Comparison of ENCODE assay signal across 8 cellular contexts in genomic region chr5:168579987-168580508, GRCh38. TPM values are rescaled to one million over a fixed set of nuclear protein-coding genes. Genes with fewer than 3 reads are reported as not detected.
DNase-seq lines count a peak whose midpoint lies in the region; ATAC-seq, FAIRE-seq and TF ChIP-seq lines count a peak whose summit lies in the region.

No MANE protein-coding gene starts in this region.

- H3K27ac Mint-ChIP-seq in activated CD8-positive, alpha-beta memory T cell treated with anti-CD3 and anti-CD28 coated beads, Interleukin-2, amount 10 ng/mL, durations not matched to agents 7 days and 5 days = peak overlapping the region; percentile 96
- peak overlapping the region; percentile 94 for H3K27ac Mint-ChIP-seq in activated T-helper 2 cell treated with anti-CD3 and anti-CD28 coated beads, Interferon-gamma antibody, Interleukin-2, Interleukin-4, amounts not matched to agents 10 μg/mL and 5 μg/mL and 100 μg/mL, durations not matched to agents 14 hours and 24 hours and 36 hours

- ATAC-seq in activated CD8-positive, alpha-beta memory T cell treated with anti-CD3 and anti-CD28 coated beads, Interleukin-2, amount 10 ng/mL, durations not matched to agents 7 days and 5 days = no peak
- no peak for ATAC-seq in GM19328 (IDR thresholded peaks at IDR 0.05; ENCODE audit: unreplicated experiment)

- no peak for FAIRE-seq in GM12891 (lab: Jason Lieb, UNC)

- no peak for TF ChIP-seq CTCF in tibial artery (IDR thresholded peaks at IDR 0.05)

- H3K27ac ChIP-seq in layer of hippocampus (ENCODE audit: low read depth, low read length) = peak overlapping the region; percentile 93
- peak overlapping the region; percentile 89 to 93 for H3K27ac ChIP-seq in tibial artery

- H3K27me3 Mint-ChIP-seq in activated CD8-positive, alpha-beta memory T cell treated with anti-CD3 and anti-CD28 coated beads, Interleukin-2, amount 10 ng/mL, durations not matched to agents 7 days and 5 days = peaks cover 4% of the 10 kb centered on the region
- no peaks in the 10 kb centered on the region for H3K27me3 Mint-ChIP-seq in activated T-helper 2 cell treated with anti-CD3 and anti-CD28 coated beads, Interferon-gamma antibody, Interleukin-2, Interleukin-4, amounts not matched to agents 10 μg/mL and 5 μg/mL and 100 μg/mL, durations not matched to agents 14 hours and 24 hours and 36 hours (ENCODE audit: low read depth)

- peaks cover 1% of the 10 kb centered on the region for H3K9me3 Mint-ChIP-seq in activated CD8-positive, alpha-beta memory T cell treated with anti-CD3 and anti-CD28 coated beads, Interleukin-2, amount 10 ng/mL, durations not matched to agents 7 days and 5 days (ENCODE audit: low read depth)
- peaks cover 3% of the 10 kb centered on the region for H3K9me3 Mint-ChIP-seq in activated T-helper 2 cell treated with anti-CD3 and anti-CD28 coated beads, Interferon-gamma antibody, Interleukin-2, Interleukin-4, amounts not matched to agents 10 μg/mL and 5 μg/mL and 100 μg/mL, durations not matched to agents 14 hours and 24 hours and 36 hours

- no peaks in the 10 kb centered on the region for H3K36me3 ChIP-seq in tibial artery

- intact Hi-C loops in activated T-helper 2 cell treated with anti-CD3 and anti-CD28 coated beads, Interferon-gamma antibody, Interleukin-2, Interleukin-4, amounts not matched to agents 10 μg/mL and 5 μg/mL and 100 μg/mL, durations not matched to agents 14 hours and 24 hours and 36 hours (cut with micrococcal nuclease) = loop anchor here (1.0 to 10.0 kb wide), 6 partner anchors 29 to 1751 kb away; partner anchors contain the start of genes RARS1 and SPDL1
- intact Hi-C loops in tibial artery (cut with DNase I; ENCODE audit: low total_unique reads) = no loop called here

- no peaks in the 10 kb centered on the region for H3K9me3 ChIP-seq in tibial artery

- TF ChIP-seq POLR2A in GM12891 (IDR thresholded peaks at IDR 0.05; ENCODE audit: low read depth, low read length) = no peak

- peak overlapping the region; percentile 65 to 83 for H3K4me3 ChIP-seq in tibial artery

- H3K4me3 Mint-ChIP-seq in activated CD8-positive, alpha-beta memory T cell treated with anti-CD3 and anti-CD28 coated beads, Interleukin-2, amount 10 ng/mL, durations not matched to agents 7 days and 5 days = peak overlapping the region; percentile 89
- H3K4me3 Mint-ChIP-seq in activated T-helper 2 cell treated with anti-CD3 and anti-CD28 coated beads, Interferon-gamma antibody, Interleukin-2, Interleukin-4, amounts not matched to agents 10 μg/mL and 5 μg/mL and 100 μg/mL, durations not matched to agents 14 hours and 24 hours and 36 hours (ENCODE audit: low read depth) = peak overlapping the region; percentile 77

- DNase-seq in activated CD8-positive, alpha-beta memory T cell treated with anti-CD3 and anti-CD28 coated beads, Interleukin-2, amount 10 ng/mL, durations not matched to agents 7 days and 5 days = no peak
- no peak for DNase-seq in activated CD8-positive, alpha-beta memory T cell treated with anti-CD3 and anti-CD28 coated beads, Interleukin-2, amount 50 U/mL, for 4 hours
- no peak for DNase-seq in activated T-helper 2 cell treated with anti-CD3 and anti-CD28 coated beads, Interferon-gamma antibody, Interleukin-2, Interleukin-4, amounts not matched to agents 10 μg/mL and 5 μg/mL and 100 μg/mL, durations not matched to agents 14 hours and 24 hours and 36 hours (ENCODE audit: low spot score)
- DNase-seq in tibial artery (no peak), GM12891 (ENCODE audit: insufficient read length, low spot score) (no peak)
- no peak for DNase-seq in effector CD8-positive, alpha-beta T cell (lab: John Stamatoyannopoulos, UW)

- H3K4me1 Mint-ChIP-seq in activated CD8-positive, alpha-beta memory T cell treated with anti-CD3 and anti-CD28 coated beads, Interleukin-2, amount 10 ng/mL, durations not matched to agents 7 days and 5 days = peaks cover 37% of the 10 kb centered on the region
- peaks cover 32% of the 10 kb centered on the region for H3K4me1 Mint-ChIP-seq in activated T-helper 2 cell treated with anti-CD3 and anti-CD28 coated beads, Interferon-gamma antibody, Interleukin-2, Interleukin-4, amounts not matched to agents 10 μg/mL and 5 μg/mL and 100 μg/mL, durations not matched to agents 14 hours and 24 hours and 36 hours (ENCODE audit: low read depth)

- CTCF ChIA-PET in activated CD8-positive, alpha-beta memory T cell treated with anti-CD3 and anti-CD28 coated beads, Interleukin-2, amount 10 ng/mL, durations not matched to agents 7 days and 5 days (lab: Charles Lee) = interaction anchor here (0.7 kb wide), 1 partner anchor 96 kb away, joined by 3 read pairs; no protein-coding TSS in a partner anchor

- H3K27me3 ChIP-seq in layer of hippocampus (ENCODE audit: control insufficient read depth, insufficient read depth, low read length) = no peaks in the 10 kb centered on the region
- no peaks in the 10 kb centered on the region for H3K27me3 ChIP-seq in tibial artery

- peaks cover 19% of the 10 kb centered on the region for H3K36me3 Mint-ChIP-seq in activated CD8-positive, alpha-beta memory T cell treated with anti-CD3 and anti-CD28 coated beads, Interleukin-2, amount 10 ng/mL, durations not matched to agents 7 days and 5 days
- peaks cover 34% of the 10 kb centered on the region for H3K36me3 Mint-ChIP-seq in activated T-helper 2 cell treated with anti-CD3 and anti-CD28 coated beads, Interferon-gamma antibody, Interleukin-2, Interleukin-4, amounts not matched to agents 10 μg/mL and 5 μg/mL and 100 μg/mL, durations not matched to agents 14 hours and 24 hours and 36 hours (ENCODE audit: low read depth)

- peaks cover 0 to 38% (median 19%) of the 10 kb centered on the region in 4 donors for H3K4me1 ChIP-seq in tibial artery

TF ChIP-seq in GM12891, 5 proteins besides CTCF, POLR2A, EP300 and RAD21:
- TF ChIP-seq POLR2AphosphoS5 (IDR thresholded peaks at IDR 0.05; ENCODE audit: low read depth, low read length) (no peak), POU2F2 (IDR thresholded peaks at IDR 0.05; ENCODE audit: low read depth, low read length) (no peak), PAX5 (IDR thresholded peaks at IDR 0.05; ENCODE audit: insufficient read depth, low read length, severe bottlenecking) (no peak)

RNA-seq across cellular contexts. Expression of gene PANK3, which starts 0.9 kb away (rescaled TPM):
- total RNA-seq in activated CD8-positive, alpha-beta memory T cell treated with anti-CD3 and anti-CD28 coated beads, Interleukin-2, amount 10 ng/mL, durations not matched to agents 7 days and 5 days = 10 to 100 TPM; 47.9 to 55.7 TPM
- total RNA-seq in activated T-helper 2 cell treated with anti-CD3 and anti-CD28 coated beads, Interferon-gamma antibody, Interleukin-2, Interleukin-4, amounts not matched to agents 10 μg/mL and 5 μg/mL and 100 μg/mL, durations not matched to agents 14 hours and 24 hours and 36 hours = 74.5 and 87.1 TPM in 2 replicates
- polyA plus RNA-seq in GM12891 (2012; ENCODE audit: low read depth, missing spikeins) = 8.0 TPM

RNA-seq across cellular contexts. Expression of gene FBLL1, which starts 50.9 kb away (rescaled TPM):
- not detected for total RNA-seq in activated CD8-positive, alpha-beta memory T cell treated with anti-CD3 and anti-CD28 coated beads, Interleukin-2, amount 10 ng/mL, durations not matched to agents 7 days and 5 days
- not detected in 2 replicates for total RNA-seq in activated T-helper 2 cell treated with anti-CD3 and anti-CD28 coated beads, Interferon-gamma antibody, Interleukin-2, Interleukin-4, amounts not matched to agents 10 μg/mL and 5 μg/mL and 100 μg/mL, durations not matched to agents 14 hours and 24 hours and 36 hours
- 0.33 TPM for polyA plus RNA-seq in GM12891 (2012; ENCODE audit: low read depth, missing spikeins)
